1 cellular context compared by ENCODE assay signal in the genomic region with DNA sequence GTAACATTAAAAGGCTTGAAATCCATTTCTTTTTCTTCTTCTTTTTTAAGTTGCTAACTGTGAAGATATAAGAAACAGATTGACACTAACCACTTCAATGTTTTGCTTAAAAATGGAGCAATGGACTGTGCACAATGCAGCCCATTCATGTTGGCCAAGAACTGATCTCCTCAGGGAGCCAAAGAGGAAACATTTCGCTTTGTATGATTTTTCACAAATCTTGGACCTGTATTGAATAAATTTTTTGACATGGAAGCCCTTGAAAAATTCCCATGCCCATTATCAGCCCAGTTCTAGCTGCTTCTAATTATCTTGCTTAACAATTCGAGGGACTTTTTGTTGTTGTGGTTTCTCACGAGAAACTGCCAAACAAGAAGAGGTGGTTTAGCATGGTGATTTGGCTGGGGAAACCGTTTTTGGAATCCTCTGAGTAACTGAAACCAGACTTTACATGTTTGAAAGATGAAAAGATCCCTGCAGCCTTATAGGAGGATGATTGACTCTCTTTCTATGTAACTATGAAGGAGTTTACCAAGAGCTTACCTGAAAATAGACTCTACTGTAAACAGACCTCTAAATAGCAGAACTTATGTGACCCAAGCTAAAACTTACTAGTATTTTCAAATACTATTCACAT.
A peak's percentile ranks its signal among the peaks of the same experiment; 100 is the strongest.
TF ChIP-seq lines count a peak whose summit lies in the region.

No MANE protein-coding gene starts in this region.

TF ChIP-seq in GM12878, 131 proteins besides CTCF, POLR2A, EP300 and RAD21 (continued from another document):
- TF ChIP-seq, protein P1, sequence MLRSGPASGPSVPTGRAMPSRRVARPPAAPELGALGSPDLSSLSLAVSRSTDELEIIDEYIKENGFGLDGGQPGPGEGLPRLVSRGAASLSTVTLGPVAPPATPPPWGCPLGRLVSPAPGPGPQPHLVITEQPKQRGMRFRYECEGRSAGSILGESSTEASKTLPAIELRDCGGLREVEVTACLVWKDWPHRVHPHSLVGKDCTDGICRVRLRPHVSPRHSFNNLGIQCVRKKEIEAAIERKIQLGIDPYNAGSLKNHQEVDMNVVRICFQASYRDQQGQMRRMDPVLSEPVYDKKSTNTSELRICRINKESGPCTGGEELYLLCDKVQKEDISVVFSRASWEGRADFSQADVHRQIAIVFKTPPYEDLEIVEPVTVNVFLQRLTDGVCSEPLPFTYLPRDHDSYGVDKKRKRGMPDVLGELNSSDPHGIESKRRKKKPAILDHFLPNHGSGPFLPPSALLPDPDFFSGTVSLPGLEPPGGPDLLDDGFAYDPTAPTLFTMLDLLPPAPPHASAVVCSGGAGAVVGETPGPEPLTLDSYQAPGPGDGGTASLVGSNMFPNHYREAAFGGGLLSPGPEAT (IDR thresholded peaks at IDR 0.05; ENCODE audit: low read depth), result 0 out of 2 replicates have a peak, but pooled peaks have one; percentile 19
- TF ChIP-seq RAD51 (IDR thresholded peaks at IDR 0.05) (no peak), RELA (IDR thresholded peaks at IDR 0.05; ENCODE audit: borderline replicate concordance, partially characterized antibody) (no peak), ASH2L (IDR thresholded peaks at IDR 0.05; ENCODE audit: borderline replicate concordance, low read depth) (no peak), NFYA (IDR thresholded peaks at IDR 0.05; ENCODE audit: borderline replicate concordance, low read depth, low read length) (no peak), TBL1XR1 (IDR thresholded peaks at IDR 0.05; ENCODE audit: low read depth, low read length) (no peak), IKZF1 (conservative IDR thresholded peaks at IDR 0.05) (0 out of 2 replicates have a peak, but pooled peaks have one; percentile 14), SMAD1 (IDR thresholded peaks at IDR 0.05; ENCODE audit: low read depth, partially characterized antibody) (no peak), HDAC6 (IDR thresholded peaks at IDR 0.05; ENCODE audit: unreplicated experiment) (no peak), BMI1 (IDR thresholded peaks at IDR 0.05; ENCODE audit: borderline replicate concordance) (no peak)
- TF ChIP-seq, protein P2, sequence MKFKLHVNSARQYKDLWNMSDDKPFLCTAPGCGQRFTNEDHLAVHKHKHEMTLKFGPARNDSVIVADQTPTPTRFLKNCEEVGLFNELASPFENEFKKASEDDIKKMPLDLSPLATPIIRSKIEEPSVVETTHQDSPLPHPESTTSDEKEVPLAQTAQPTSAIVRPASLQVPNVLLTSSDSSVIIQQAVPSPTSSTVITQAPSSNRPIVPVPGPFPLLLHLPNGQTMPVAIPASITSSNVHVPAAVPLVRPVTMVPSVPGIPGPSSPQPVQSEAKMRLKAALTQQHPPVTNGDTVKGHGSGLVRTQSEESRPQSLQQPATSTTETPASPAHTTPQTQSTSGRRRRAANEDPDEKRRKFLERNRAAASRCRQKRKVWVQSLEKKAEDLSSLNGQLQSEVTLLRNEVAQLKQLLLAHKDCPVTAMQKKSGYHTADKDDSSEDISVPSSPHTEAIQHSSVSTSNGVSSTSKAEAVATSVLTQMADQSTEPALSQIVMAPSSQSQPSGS (IDR thresholded peaks at IDR 0.05; ENCODE audit: low read length), result no peak
- TF ChIP-seq, protein P3, sequence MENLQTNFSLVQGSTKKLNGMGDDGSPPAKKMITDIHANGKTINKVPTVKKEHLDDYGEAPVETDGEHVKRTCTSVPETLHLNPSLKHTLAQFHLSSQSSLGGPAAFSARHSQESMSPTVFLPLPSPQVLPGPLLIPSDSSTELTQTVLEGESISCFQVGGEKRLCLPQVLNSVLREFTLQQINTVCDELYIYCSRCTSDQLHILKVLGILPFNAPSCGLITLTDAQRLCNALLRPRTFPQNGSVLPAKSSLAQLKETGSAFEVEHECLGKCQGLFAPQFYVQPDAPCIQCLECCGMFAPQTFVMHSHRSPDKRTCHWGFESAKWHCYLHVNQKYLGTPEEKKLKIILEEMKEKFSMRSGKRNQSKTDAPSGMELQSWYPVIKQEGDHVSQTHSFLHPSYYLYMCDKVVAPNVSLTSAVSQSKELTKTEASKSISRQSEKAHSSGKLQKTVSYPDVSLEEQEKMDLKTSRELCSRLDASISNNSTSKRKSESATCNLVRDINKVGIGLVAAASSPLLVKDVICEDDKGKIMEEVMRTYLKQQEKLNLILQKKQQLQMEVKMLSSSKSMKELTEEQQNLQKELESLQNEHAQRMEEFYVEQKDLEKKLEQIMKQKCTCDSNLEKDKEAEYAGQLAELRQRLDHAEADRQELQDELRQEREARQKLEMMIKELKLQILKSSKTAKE (IDR thresholded peaks at IDR 0.05; ENCODE audit: low read depth, poor library complexity, severe bottlenecking), result no peak
